1 cellular context compared by ENCODE assay signal in the genomic region with DNA sequence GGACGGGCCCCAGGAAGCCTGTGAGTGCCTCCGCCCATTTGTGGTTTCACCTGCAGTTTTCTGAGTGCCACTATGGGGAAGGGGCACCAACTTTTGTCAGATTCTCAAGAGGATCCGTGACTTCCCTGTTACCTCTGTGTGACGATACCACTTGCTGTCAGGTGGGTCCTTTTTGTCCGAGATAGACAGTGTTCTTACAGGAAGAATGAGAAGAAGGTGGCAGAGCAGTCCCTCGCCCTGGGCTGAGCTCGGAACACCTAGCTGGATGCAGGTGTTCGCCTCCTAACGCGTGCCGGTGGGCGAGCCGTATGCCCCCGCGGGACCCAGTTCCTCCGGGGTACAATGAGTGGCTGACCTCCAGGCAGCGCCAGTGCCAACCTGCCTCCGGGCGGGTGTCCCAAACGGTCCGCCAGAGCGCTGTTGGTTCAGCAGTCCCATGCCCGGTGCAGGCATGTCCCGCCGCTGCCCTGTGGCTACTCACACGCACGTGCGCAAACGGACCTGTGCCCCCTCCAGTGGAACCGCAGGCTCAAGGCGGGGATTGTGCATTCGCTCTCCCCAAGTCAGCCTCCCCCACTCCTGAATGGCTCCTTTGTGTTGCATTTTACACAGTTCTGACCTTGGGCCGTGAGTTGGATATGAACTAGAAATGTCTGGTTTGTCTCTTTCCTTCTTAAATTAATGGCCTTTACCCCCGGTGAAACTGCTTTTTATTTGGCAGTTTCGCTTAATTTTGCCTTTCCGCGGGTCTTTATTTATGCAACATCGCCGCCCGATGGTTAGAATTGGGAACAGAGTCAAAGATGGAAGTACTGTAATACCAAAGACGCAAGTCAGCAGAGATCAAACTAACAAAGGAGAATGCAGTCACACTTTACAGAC.
A peak's percentile ranks its signal among the peaks of the same experiment; 100 is the strongest.
TF ChIP-seq lines count a peak whose summit lies in the region.

No MANE protein-coding gene starts in this region.

TF ChIP-seq in HepG2, 621 proteins besides CTCF, POLR2A, EP300 and RAD21 (continued from another document and continues in another):
- TF ChIP-seq, protein P1, sequence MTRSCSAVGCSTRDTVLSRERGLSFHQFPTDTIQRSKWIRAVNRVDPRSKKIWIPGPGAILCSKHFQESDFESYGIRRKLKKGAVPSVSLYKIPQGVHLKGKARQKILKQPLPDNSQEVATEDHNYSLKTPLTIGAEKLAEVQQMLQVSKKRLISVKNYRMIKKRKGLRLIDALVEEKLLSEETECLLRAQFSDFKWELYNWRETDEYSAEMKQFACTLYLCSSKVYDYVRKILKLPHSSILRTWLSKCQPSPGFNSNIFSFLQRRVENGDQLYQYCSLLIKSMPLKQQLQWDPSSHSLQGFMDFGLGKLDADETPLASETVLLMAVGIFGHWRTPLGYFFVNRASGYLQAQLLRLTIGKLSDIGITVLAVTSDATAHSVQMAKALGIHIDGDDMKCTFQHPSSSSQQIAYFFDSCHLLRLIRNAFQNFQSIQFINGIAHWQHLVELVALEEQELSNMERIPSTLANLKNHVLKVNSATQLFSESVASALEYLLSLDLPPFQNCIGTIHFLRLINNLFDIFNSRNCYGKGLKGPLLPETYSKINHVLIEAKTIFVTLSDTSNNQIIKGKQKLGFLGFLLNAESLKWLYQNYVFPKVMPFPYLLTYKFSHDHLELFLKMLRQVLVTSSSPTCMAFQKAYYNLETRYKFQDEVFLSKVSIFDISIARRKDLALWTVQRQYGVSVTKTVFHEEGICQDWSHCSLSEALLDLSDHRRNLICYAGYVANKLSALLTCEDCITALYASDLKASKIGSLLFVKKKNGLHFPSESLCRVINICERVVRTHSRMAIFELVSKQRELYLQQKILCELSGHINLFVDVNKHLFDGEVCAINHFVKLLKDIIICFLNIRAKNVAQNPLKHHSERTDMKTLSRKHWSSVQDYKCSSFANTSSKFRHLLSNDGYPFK (CRISPR knock-in tag; IDR thresholded peaks at IDR 0.05; ENCODE audit: borderline replicate concordance), result peak; percentile 60; the same call in 1 of the 2 replicates
- peak; percentile 45 for TF ChIP-seq PHF8 (CRISPR knock-in tag; IDR thresholded peaks at IDR 0.05)
- TF ChIP-seq HDAC2 (CRISPR knock-in tag; IDR thresholded peaks at IDR 0.05), result peak; percentile 72
- TF ChIP-seq TEAD3 (CRISPR knock-in tag; optimal IDR thresholded peaks at IDR 0.05; ENCODE audit: borderline replicate concordance), result peak; percentile 56
- TF ChIP-seq CHD4 (IDR thresholded peaks at IDR 0.05; ENCODE audit: borderline replicate concordance, low read length), result no peak; the same call in 1 of the 2 replicates
- peak; percentile 79; the same call in 1 of the 2 replicates for TF ChIP-seq KLF13 (CRISPR knock-in tag; IDR thresholded peaks at IDR 0.05)
- TF ChIP-seq, protein P2, sequence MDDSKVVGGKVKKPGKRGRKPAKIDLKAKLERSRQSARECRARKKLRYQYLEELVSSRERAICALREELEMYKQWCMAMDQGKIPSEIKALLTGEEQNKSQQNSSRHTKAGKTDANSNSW (CRISPR knock-in tag; IDR thresholded peaks at IDR 0.05; ENCODE audit: borderline replicate concordance), result peak; percentile 65; the same call in 1 of the 2 replicates
- TF ChIP-seq SP1 (IDR thresholded peaks at IDR 0.05), result no peak
- TF ChIP-seq SP1 (CRISPR knock-in tag; IDR thresholded peaks at IDR 0.05), result 0 out of 2 replicates have a peak, but pooled peaks have one; percentile 30
- TF ChIP-seq, protein P3, sequence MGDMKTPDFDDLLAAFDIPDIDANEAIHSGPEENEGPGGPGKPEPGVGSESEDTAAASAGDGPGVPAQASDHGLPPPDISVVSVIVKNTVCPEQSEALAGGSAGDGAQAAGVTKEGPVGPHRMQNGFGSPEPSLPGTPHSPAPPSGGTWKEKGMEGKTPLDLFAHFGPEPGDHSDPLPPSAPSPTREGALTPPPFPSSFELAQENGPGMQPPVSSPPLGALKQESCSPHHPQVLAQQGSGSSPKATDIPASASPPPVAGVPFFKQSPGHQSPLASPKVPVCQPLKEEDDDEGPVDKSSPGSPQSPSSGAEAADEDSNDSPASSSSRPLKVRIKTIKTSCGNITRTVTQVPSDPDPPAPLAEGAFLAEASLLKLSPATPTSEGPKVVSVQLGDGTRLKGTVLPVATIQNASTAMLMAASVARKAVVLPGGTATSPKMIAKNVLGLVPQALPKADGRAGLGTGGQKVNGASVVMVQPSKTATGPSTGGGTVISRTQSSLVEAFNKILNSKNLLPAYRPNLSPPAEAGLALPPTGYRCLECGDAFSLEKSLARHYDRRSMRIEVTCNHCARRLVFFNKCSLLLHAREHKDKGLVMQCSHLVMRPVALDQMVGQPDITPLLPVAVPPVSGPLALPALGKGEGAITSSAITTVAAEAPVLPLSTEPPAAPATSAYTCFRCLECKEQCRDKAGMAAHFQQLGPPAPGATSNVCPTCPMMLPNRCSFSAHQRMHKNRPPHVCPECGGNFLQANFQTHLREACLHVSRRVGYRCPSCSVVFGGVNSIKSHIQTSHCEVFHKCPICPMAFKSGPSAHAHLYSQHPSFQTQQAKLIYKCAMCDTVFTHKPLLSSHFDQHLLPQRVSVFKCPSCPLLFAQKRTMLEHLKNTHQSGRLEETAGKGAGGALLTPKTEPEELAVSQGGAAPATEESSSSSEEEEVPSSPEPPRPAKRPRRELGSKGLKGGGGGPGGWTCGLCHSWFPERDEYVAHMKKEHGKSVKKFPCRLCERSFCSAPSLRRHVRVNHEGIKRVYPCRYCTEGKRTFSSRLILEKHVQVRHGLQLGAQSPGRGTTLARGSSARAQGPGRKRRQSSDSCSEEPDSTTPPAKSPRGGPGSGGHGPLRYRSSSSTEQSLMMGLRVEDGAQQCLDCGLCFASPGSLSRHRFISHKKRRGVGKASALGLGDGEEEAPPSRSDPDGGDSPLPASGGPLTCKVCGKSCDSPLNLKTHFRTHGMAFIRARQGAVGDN (CRISPR knock-in tag; IDR thresholded peaks at IDR 0.05), result peak; percentile 94
- no peak for TF ChIP-seq ZNF17 (CRISPR knock-in tag; IDR thresholded peaks at IDR 0.05)
- peak; percentile 72 for TF ChIP-seq ZNF501 (CRISPR knock-in tag; IDR thresholded peaks at IDR 0.05)
- TF ChIP-seq RBFOX2 (IDR thresholded peaks at IDR 0.05; ENCODE audit: low read depth, low read length), result peak; percentile 76
- no peak for TF ChIP-seq ZFP36 (IDR thresholded peaks at IDR 0.05; ENCODE audit: borderline replicate concordance, low read depth, low read length, partially characterized antibody)
- TF ChIP-seq, protein P4, sequence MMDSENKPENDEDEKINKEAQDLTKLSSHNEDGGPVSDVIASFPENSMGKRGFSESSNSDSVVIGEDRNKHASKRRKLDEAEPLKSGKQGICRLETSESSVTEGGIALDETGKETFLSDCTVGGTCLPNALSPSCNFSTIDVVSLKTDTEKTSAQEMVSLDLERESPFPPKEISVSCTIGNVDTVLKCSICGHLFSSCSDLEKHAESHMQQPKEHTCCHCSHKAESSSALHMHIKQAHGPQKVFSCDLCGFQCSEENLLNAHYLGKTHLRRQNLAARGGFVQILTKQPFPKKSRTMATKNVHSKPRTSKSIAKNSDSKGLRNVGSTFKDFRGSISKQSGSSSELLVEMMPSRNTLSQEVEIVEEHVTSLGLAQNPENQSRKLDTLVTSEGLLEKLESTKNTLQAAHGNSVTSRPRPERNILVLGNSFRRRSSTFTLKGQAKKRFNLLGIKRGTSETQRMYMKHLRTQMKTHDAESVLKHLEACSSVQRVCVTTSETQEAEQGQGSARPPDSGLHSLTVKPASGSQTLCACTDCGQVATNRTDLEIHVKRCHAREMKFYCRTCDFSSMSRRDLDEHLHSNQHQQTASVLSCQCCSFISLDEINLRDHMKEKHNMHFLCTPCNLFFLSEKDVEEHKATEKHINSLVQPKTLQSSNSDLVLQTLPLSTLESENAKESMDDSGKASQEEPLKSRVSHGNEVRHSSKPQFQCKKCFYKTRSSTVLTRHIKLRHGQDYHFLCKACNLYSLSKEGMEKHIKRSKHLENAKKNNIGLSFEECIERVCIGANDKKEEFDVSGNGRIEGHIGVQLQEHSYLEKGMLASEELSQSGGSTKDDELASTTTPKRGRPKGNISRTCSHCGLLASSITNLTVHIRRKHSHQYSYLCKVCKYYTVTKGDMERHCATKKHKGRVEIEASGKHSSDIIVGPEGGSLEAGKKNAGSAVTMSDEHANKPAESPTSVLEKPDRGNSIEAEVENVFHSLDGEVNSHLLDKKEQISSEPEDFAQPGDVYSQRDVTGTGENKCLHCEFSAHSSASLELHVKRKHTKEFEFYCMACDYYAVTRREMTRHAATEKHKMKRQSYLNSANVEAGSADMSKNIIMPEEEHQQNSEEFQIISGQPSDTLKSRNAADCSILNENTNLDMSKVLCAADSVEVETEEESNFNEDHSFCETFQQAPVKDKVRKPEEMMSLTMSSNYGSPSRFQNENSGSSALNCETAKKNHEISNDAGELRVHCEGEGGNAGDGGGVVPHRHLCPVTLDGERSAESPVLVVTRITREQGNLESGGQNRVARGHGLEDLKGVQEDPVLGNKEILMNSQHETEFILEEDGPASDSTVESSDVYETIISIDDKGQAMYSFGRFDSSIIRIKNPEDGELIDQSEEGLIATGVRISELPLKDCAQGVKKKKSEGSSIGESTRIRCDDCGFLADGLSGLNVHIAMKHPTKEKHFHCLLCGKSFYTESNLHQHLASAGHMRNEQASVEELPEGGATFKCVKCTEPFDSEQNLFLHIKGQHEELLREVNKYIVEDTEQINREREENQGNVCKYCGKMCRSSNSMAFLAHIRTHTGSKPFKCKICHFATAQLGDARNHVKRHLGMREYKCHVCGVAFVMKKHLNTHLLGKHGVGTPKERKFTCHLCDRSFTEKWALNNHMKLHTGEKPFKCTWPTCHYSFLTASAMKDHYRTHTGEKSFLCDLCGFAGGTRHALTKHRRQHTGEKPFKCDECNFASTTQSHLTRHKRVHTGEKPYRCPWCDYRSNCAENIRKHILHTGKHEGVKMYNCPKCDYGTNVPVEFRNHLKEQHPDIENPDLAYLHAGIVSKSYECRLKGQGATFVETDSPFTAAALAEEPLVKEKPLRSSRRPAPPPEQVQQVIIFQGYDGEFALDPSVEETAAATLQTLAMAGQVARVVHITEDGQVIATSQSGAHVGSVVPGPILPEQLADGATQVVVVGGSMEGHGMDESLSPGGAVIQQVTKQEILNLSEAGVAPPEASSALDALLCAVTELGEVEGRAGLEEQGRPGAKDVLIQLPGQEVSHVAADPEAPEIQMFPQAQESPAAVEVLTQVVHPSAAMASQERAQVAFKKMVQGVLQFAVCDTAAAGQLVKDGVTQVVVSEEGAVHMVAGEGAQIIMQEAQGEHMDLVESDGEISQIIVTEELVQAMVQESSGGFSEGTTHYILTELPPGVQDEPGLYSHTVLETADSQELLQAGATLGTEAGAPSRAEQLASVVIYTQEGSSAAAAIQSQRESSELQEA (CRISPR knock-in tag; IDR thresholded peaks at IDR 0.05; ENCODE audit: not compliant biosample characterization), result peak; percentile 63
- TF ChIP-seq, protein P5, sequence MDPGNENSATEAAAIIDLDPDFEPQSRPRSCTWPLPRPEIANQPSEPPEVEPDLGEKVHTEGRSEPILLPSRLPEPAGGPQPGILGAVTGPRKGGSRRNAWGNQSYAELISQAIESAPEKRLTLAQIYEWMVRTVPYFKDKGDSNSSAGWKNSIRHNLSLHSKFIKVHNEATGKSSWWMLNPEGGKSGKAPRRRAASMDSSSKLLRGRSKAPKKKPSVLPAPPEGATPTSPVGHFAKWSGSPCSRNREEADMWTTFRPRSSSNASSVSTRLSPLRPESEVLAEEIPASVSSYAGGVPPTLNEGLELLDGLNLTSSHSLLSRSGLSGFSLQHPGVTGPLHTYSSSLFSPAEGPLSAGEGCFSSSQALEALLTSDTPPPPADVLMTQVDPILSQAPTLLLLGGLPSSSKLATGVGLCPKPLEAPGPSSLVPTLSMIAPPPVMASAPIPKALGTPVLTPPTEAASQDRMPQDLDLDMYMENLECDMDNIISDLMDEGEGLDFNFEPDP (CRISPR knock-in tag; conservative IDR thresholded peaks at IDR 0.05), result 0 out of 2 replicates have a peak, but pooled peaks have one; percentile 9
- TF ChIP-seq, protein P6, sequence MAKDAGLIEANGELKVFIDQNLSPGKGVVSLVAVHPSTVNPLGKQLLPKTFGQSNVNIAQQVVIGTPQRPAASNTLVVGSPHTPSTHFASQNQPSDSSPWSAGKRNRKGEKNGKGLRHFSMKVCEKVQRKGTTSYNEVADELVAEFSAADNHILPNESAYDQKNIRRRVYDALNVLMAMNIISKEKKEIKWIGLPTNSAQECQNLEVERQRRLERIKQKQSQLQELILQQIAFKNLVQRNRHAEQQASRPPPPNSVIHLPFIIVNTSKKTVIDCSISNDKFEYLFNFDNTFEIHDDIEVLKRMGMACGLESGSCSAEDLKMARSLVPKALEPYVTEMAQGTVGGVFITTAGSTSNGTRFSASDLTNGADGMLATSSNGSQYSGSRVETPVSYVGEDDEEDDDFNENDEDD (CRISPR knock-in tag; IDR thresholded peaks at IDR 0.05; ENCODE audit: borderline replicate concordance), result peak; percentile 83
- TF ChIP-seq KLF15 (CRISPR knock-in tag; IDR thresholded peaks at IDR 0.05; ENCODE audit: borderline replicate concordance), result no peak
- peak; percentile 98 for TF ChIP-seq MYC (CRISPR knock-in tag; IDR thresholded peaks at IDR 0.05; ENCODE audit: borderline replicate concordance)
- TF ChIP-seq, protein P7, sequence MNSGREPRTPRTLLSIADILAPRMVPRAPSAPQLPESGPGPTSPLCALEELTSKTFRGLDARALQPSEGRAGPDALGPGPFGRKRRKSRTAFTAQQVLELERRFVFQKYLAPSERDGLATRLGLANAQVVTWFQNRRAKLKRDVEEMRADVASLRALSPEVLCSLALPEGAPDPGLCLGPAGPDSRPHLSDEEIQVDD (CRISPR knock-in tag; IDR thresholded peaks at IDR 0.05; ENCODE audit: borderline replicate concordance), result no peak
- 0 out of 2 replicates have a peak, but pooled peaks have one; percentile 63 for TF ChIP-seq SIN3A (IDR thresholded peaks at IDR 0.05; ENCODE audit: borderline replicate concordance, low read depth, low read length)
- TF ChIP-seq ZBTB3 (CRISPR knock-in tag; IDR thresholded peaks at IDR 0.05; ENCODE audit: borderline replicate concordance, low read depth), result no peak
- TF ChIP-seq, protein P8, sequence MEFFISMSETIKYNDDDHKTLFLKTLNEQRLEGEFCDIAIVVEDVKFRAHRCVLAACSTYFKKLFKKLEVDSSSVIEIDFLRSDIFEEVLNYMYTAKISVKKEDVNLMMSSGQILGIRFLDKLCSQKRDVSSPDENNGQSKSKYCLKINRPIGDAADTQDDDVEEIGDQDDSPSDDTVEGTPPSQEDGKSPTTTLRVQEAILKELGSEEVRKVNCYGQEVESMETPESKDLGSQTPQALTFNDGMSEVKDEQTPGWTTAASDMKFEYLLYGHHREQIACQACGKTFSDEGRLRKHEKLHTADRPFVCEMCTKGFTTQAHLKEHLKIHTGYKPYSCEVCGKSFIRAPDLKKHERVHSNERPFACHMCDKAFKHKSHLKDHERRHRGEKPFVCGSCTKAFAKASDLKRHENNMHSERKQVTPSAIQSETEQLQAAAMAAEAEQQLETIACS (CRISPR knock-in tag; IDR thresholded peaks at IDR 0.05), result peak; percentile 28; the same call in 1 of the 2 replicates
- 0 out of 2 replicates have a peak, but pooled peaks have one; percentile 31 for TF ChIP-seq ZNF224 (CRISPR knock-in tag; IDR thresholded peaks at IDR 0.05)
- peak; percentile 51; the same call in 1 of the 2 replicates for TF ChIP-seq GATAD2A (CRISPR knock-in tag; IDR thresholded peaks at IDR 0.05)
- TF ChIP-seq SIX4 (CRISPR knock-in tag; IDR thresholded peaks at IDR 0.05), result peak; percentile 13; the same call in 1 of the 2 replicates
- peak; percentile 80 for TF ChIP-seq HOXA3 (CRISPR knock-in tag; IDR thresholded peaks at IDR 0.05)
- TF ChIP-seq, protein P9, sequence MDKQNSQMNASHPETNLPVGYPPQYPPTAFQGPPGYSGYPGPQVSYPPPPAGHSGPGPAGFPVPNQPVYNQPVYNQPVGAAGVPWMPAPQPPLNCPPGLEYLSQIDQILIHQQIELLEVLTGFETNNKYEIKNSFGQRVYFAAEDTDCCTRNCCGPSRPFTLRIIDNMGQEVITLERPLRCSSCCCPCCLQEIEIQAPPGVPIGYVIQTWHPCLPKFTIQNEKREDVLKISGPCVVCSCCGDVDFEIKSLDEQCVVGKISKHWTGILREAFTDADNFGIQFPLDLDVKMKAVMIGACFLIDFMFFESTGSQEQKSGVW (CRISPR knock-in tag; IDR thresholded peaks at IDR 0.05; ENCODE audit: borderline replicate concordance), result no peak
- TF ChIP-seq FOXA1 (IDR thresholded peaks at IDR 0.05), result no peak
- TF ChIP-seq FOXA1 (CRISPR knock-in tag; IDR thresholded peaks at IDR 0.05), result peak; percentile 35
